In genomic region chr1:79808816-79809475, GRCh38 we compare ENCODE assay signal across 30 cellular contexts.
"Had no signal": no experiment of that assay in that cellular context is flagged by ENCODE, and none has a peak within 500 bp of the region (broad histone marks: within the 10 kb centered on the region; RNA-seq: fewer than 3 reads in every experiment).

No MANE protein-coding gene starts in this region.

- FAIRE-seq: bronchial epithelial cell, colon, TTC549 had no signal

- H3K9me3 ChIP-seq: adrenal gland had no signal

- H3K27me3 ChIP-seq: adrenal gland had no signal

- DNase-seq: activated CD4-positive, alpha-beta T cell treated with anti-CD3 and anti-CD28 coated beads for 1 hour; activated CD4-positive, alpha-beta T cell treated with anti-CD3 and anti-CD28 coated beads, Interleukin-2, amount 10 ng/mL, durations not matched to agents 24 days and 14 days; activated CD4-positive, alpha-beta T cell treated with anti-CD3 and anti-CD28 coated beads, Interleukin-2, amount 50 U/mL, for 4 hours; activated CD4-positive, CD25-positive, alpha-beta regulatory T cell; activated CD8-positive, alpha-beta T cell treated with anti-CD3 and anti-CD28 coated beads for 36 hours; activated gamma-delta T cell treated with Interleukin-2 at 50 U/mL for 16 hours; activated naive CD4-positive, alpha-beta T cell treated with anti-CD3 and anti-CD28 coated beads for 36 hours; activated T-cell treated with anti-CD3 and anti-CD28 coated beads, Interleukin-2, amount 50 U/mL, for 1 hour; activated T-cell treated with anti-CD3 and anti-CD28 coated beads, Interleukin-2, amount 50 U/mL, for 72 hours; adrenal gland; anterior cingulate cortex; caudate nucleus; cerebellar nuclear complex; Karpas-422; NCI-H1048; NCI-H1105 treated with DMSO at 0.1 percent for 48 hours; NCI-H1436; NCI-H1694 treated with DMSO at 0.1 percent for 48 hours; NCI-H2029; NCI-H510A; NCI-H526; NCI-H748 treated with DMSO at 0.1 percent for 48 hours; NK-92 treated with Interleukin-12 subunit alpha and Interleukin-12 subunit beta, amount 100 ng/mL, for 24 hours; Right ventricle myocardium superior; T1000; WERI-Rb-1 had no signal

- ATAC-seq: activated CD8-positive, alpha-beta T cell treated with anti-CD3 and anti-CD28 coated beads for 36 hours; activated naive CD4-positive, alpha-beta T cell treated with anti-CD3 and anti-CD28 coated beads, Interleukin-2, amount 50 U/mL, for 72 hours; activated T-cell treated with anti-CD3 and anti-CD28 coated beads, Interleukin-2, amount 50 U/mL, for 72 hours had no signal

- H3K4me3 ChIP-seq: adrenal gland had no signal

- H3K4me1 ChIP-seq: adrenal gland had no signal

- H3K27ac ChIP-seq: adrenal gland, WERI-Rb-1 had no signal

- H3K36me3 ChIP-seq: adrenal gland, WERI-Rb-1 had no signal
